ENCODE assay signal across 8 cellular contexts in genomic region chr10:119872860-119873671, GRCh38. TPM values are rescaled to one million over a fixed set of nuclear protein-coding genes. Genes with fewer than 3 reads are reported as not detected.
A peak's percentile ranks its signal among the peaks of the same experiment; 100 is the strongest.
DNase-seq lines count a peak whose midpoint lies in the region; ATAC-seq and TF ChIP-seq lines count a peak whose summit lies in the region.

No MANE protein-coding gene starts in this region.

- peak overlapping the region; percentile 83 for H3K4me3 Mint-ChIP-seq in central memory CD8-positive, alpha-beta T cell

- TF ChIP-seq CTCF in kidney epithelial cell (IDR thresholded peaks at IDR 0.05; ENCODE audit: insufficient read depth, low read length, poor library complexity, severe bottlenecking), result no peak

- peaks cover 37% of the 10 kb centered on the region for H3K4me1 Mint-ChIP-seq in central memory CD8-positive, alpha-beta T cell

- ATAC-seq in GM18868 (IDR thresholded peaks at IDR 0.05; ENCODE audit: unreplicated experiment) (peak; percentile 86), HG03097 (IDR thresholded peaks at IDR 0.05; ENCODE audit: low FRiP score, unreplicated experiment) (peak; percentile 91)
- ATAC-seq in central memory CD8-positive, alpha-beta T cell (replicated peaks; ENCODE audit: extremely low read depth, poor library complexity, severe bottlenecking), result peak; percentile 94

- peaks cover 12% of the 10 kb centered on the region for H3K36me3 Mint-ChIP-seq in central memory CD8-positive, alpha-beta T cell (ENCODE audit: insufficient read depth)

- no peaks in the 10 kb centered on the region for H3K9me3 Mint-ChIP-seq in central memory CD8-positive, alpha-beta T cell

- peak overlapping the region; percentile 82 for H3K4me3 ChIP-seq in kidney epithelial cell (ENCODE audit: low read depth, low read length)

- peak overlapping the region; percentile 82 for H3K27ac Mint-ChIP-seq in central memory CD8-positive, alpha-beta T cell (ENCODE audit: low read depth)

- H3K36me3 ChIP-seq in kidney epithelial cell (ENCODE audit: control insufficient read depth, insufficient read depth, low read length), result no peaks in the 10 kb centered on the region

- in situ Hi-C loops in ACHN (cut with HindIII; ENCODE audit: low pct_ligation_motif_present, low pct_unique_long_range_greater_than_20kb, low sequenced_read_pairs), result no loop called here

- DNase-seq in ACHN, result peak; percentile 88
- DNase-seq in NCI-H2227 (lab: John Stamatoyannopoulos, UW; ENCODE audit: unreplicated experiment), result peak; percentile 91
- peak; percentile 67 for DNase-seq in activated CD4-positive, CD25-positive, alpha-beta regulatory T cell treated with anti-CD3 and anti-CD28 coated beads, Interleukin-2, amount 50 U/mL, for 16 hours (ENCODE audit: low read depth, low spot score)
- peak; percentile 73 to 77 for DNase-seq in central memory CD8-positive, alpha-beta T cell (ENCODE audit: low spot score in 2 of 2)
- DNase-seq in kidney epithelial cell (ENCODE audit: low read depth), result no peak
- DNase-seq in stimulated activated CD4-positive, alpha-beta T cell treated with anti-CD3 and anti-CD28 coated beads, Interleukin-15, amount 100 ng/mL, for 24 hours, result peak; percentile 91

- H3K27me3 ChIP-seq in kidney epithelial cell (ENCODE audit: control insufficient read depth, insufficient read depth, low read length), result no peaks in the 10 kb centered on the region

- H3K27me3 Mint-ChIP-seq in central memory CD8-positive, alpha-beta T cell, result no peaks in the 10 kb centered on the region

RNA-seq across cellular contexts. Expression of gene MCMBP, which starts 0.4 kb away (rescaled TPM):
- 44.3 and 45.2 TPM in 2 replicates for total RNA-seq in kidney epithelial cell

RNA-seq across cellular contexts. Expression of gene SEC23IP, which starts 19.5 kb away (rescaled TPM):
- 25.6 and 28.9 TPM in 2 replicates for total RNA-seq in kidney epithelial cell
